ENCODE assay signal across 8 cellular contexts in the genomic region with DNA sequence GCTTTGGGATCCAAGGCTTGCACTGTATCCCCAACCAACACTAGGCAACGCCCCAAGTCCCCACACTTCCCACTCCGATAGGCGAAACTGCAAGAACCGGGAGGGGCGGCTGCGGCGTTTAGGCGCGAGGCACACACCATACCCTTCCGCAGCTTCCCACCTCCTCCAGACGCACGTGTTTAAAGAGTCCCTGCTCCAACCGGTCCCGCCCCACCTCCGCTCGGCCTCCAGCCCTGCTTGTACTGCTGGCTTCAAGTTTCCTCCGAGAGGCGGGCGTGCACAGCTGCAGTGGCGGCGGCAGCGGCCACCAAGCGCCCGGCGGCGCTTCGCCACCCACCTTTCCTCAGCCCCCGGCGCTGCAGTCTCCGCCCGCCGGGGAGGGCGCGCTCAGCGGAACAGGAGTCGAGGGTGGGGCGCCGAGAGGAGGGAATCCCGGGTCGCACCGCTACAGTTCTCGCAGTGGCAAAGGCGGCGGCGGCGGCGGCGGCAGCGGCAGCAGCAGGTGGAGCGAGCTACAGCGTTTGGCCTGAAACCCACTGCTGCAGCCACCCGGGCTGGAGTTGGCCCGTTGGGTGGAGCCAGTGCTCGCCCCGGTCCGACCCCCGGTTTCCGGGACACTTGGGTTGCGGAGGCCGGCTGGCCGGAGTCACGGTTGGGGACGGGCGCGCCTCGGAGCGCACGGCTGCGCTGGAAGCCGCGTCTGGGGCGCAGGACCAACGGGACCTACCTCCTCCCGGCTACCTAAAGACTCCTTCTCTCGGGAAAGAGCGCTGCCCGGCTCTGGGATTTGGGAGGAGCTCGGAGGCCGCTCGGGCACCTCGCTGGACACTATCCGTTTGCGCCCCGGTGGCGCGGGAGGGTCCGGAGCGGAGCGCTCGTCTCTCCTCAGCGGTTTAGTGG. TPM values are rescaled to one million over a fixed set of nuclear protein-coding genes. Genes with fewer than 3 reads are reported as not detected.
A peak's percentile ranks its signal among the peaks of the same experiment; 100 is the strongest.
DNase-seq lines count a peak whose midpoint lies in the region; ATAC-seq and TF ChIP-seq lines count a peak whose summit lies in the region.

Gene CNIH3 (plus strand): TSS at position 457 of the 900 bp plus-strand sequence. CDS start 858 bp downstream, outside the sequence.

- under 1% methylated on average over 91 of the region's 91 CpGs for WGBS in right cardiac atrium

- ATAC-seq in GM19351 (IDR thresholded peaks at IDR 0.05; ENCODE audit: unreplicated experiment): peak; percentile 54
- ATAC-seq in activated T-helper 17 cell treated with anti-CD3 and anti-CD28 coated beads, Interleukin-2, amount 50 U/mL, for 72 hours (replicated peaks): peak; percentile 44
- peak; percentile 29 to 36 for ATAC-seq in right cardiac atrium
- no peak for ATAC-seq in GM21526 (IDR thresholded peaks at IDR 0.05; ENCODE audit: low FRiP score, unreplicated experiment)
- ATAC-seq in GM18868 (IDR thresholded peaks at IDR 0.05; ENCODE audit: unreplicated experiment): no peak

- peaks cover 18% of the 10 kb centered on the region for H3K4me1 Mint-ChIP-seq in activated T-helper 17 cell treated with anti-CD3 and anti-CD28 coated beads, Interleukin-2, amount 50 U/mL, for 72 hours

- peaks cover 42% of the 10 kb centered on the region for H3K27me3 Mint-ChIP-seq in activated T-helper 17 cell treated with anti-CD3 and anti-CD28 coated beads, Interleukin-2, amount 50 U/mL, for 72 hours

- H3K9me3 ChIP-seq in right cardiac atrium (ENCODE audit: control insufficient read depth, low read length): no peaks in the 10 kb centered on the region

- H3K4me3 ChIP-seq in right cardiac atrium (ENCODE audit: low read length): peak within 1 kb of the TSS; percentile 10
- peak within 1 kb of the TSS; percentile 57 for H3K4me3 ChIP-seq in skeletal muscle cell (ENCODE audit: low read depth, low read length)

- H3K27ac ChIP-seq in 22Rv1 (no peak within 1 kb of the TSS), right cardiac atrium (ENCODE audit: low read length) (no peak within 1 kb of the TSS)

- no peak within 1 kb of the TSS for H3K27ac Mint-ChIP-seq in activated T-helper 17 cell treated with anti-CD3 and anti-CD28 coated beads, Interleukin-2, amount 50 U/mL, for 72 hours

- TF ChIP-seq CTCF in 22Rv1 (IDR thresholded peaks at IDR 0.05): peak; percentile 31

- H3K4me1 ChIP-seq in right cardiac atrium (ENCODE audit: control insufficient read depth, insufficient read depth, low read length): no peaks in the 10 kb centered on the region

- intact Hi-C loops in right cardiac atrium (cut with DNase I): no loop called here

- peak within 1 kb of the TSS; percentile 78 for H3K4me3 Mint-ChIP-seq in activated T-helper 17 cell treated with anti-CD3 and anti-CD28 coated beads, Interleukin-2, amount 50 U/mL, for 72 hours

- DNase-seq in NCI-H524 treated with DMSO at 0.1 percent for 48 hours (lab: John Stamatoyannopoulos, UW) (peak; percentile 65), right cardiac atrium (peak in 2 of 3 donors; percentile 53 to 58), skeletal muscle cell (ENCODE audit: low read depth) (no peak)

- H3K9me3 Mint-ChIP-seq in activated T-helper 17 cell treated with anti-CD3 and anti-CD28 coated beads, Interleukin-2, amount 50 U/mL, for 72 hours: no peaks in the 10 kb centered on the region

- H3K27me3 ChIP-seq in right cardiac atrium (ENCODE audit: control insufficient read depth, insufficient read depth): no peaks in the 10 kb centered on the region

- no peaks in the 10 kb centered on the region for H3K36me3 Mint-ChIP-seq in activated T-helper 17 cell treated with anti-CD3 and anti-CD28 coated beads, Interleukin-2, amount 50 U/mL, for 72 hours (ENCODE audit: low read depth)

RNA-seq across cellular contexts. Expression of gene CNIH3, which starts in this region (rescaled TPM):
- 1 to 10 TPM; 1.4 to 3.0 TPM for total RNA-seq in activated T-helper 17 cell treated with anti-CD3 and anti-CD28 coated beads, Interleukin-2, amount 50 U/mL, for 72 hours
- total RNA-seq in right cardiac atrium: 1 to 10 TPM; 1.2 to 2.3 (median 1.7) TPM
- 0.66 TPM for polyA plus RNA-seq in right cardiac atrium

Comparison
In these comparisons a context has a peak if more than half of its experiments do, and no peak if none do; other contexts are left out.
1. ATAC-seq: peak in GM19351 (single experiment), activated T-helper 17 cell treated with anti-CD3 and anti-CD28 coated beads, Interleukin-2, amount 50 U/mL, for 72 hours (single experiment) and right cardiac atrium (2 of 2); none in GM21526 (single experiment) and GM18868 (single experiment).